In genomic region chr4:5404073-5404472, GRCh38 we compare ENCODE assay signal across 9 cellular contexts.
"Had no signal": no experiment of that assay in that cellular context is flagged by ENCODE, and none has a peak within 500 bp of the region (broad histone marks: within the 10 kb centered on the region; RNA-seq: fewer than 3 reads in every experiment).

No MANE protein-coding gene starts in this region.

- H3K4me3 ChIP-seq: GM23248, GM23338, HAP-1 had no signal

- H3K27ac ChIP-seq: GM23248 had no signal

- H3K36me3 ChIP-seq: HAP-1 had no signal

- H3K4me1 ChIP-seq: HAP-1 had no signal

- DNase-seq: GM23248, GOT3, H7, H9, HCEC 1CT, HFFc6 had no signal

- ATAC-seq: GM23338, HCT116 had no signal

- H3K9me3 ChIP-seq: HAP-1 had no signal
